Comparison of ENCODE assay signal across 8 cellular contexts in the genomic region with DNA sequence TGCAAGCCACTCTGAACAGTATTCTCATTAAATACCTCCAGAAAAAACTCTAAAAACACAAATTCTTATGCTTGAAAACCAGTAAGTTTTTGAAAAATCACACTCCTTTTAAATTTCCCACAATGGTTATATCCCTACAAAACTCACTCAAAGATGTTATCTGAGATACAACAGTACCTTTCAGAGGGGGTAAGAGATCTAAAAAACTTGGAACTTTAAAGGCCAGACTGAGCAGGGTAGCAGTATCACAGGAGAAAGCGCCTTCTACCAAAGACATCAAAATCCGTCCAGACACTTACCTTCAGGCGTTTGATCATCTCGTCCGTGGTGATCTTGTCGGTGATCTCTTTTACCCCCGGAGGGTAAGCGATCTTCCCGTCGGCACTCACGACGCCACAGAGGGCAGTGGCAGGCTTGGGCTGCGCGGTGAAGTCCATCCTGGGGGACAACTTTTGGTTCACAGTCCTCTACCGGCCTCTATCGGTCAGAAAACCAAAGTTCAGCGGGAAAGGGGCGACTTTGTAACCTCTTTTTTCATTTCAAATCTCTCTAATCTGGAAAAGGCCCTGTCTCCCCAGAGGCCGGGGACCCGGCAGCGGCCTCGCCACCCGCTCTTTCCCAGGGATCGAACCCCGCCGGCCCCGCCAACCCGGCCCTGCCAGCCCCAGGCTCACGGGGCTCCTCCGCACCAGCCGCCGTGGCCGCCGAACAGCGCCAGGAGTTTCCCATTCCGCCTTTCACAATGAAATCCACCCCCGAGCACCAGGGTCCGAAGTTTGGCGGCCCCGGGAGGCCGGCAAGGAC. TPM values are rescaled to one million over a fixed set of nuclear protein-coding genes. Genes with fewer than 3 reads are reported as not detected.
DNase-seq lines count a peak whose midpoint lies in the region; ATAC-seq and TF ChIP-seq lines count a peak whose summit lies in the region.

No MANE protein-coding gene starts in this region.

- H3K36me3 Mint-ChIP-seq in activated CD4-positive, alpha-beta memory T cell treated with anti-CD3 and anti-CD28 coated beads for 36 hours = peaks cover 24% of the 10 kb centered on the region

- peaks cover 38% of the 10 kb centered on the region for H3K4me1 Mint-ChIP-seq in activated CD4-positive, alpha-beta memory T cell treated with anti-CD3 and anti-CD28 coated beads for 36 hours (ENCODE audit: low read depth)

- peak overlapping the region; percentile 91 for H3K4me3 ChIP-seq in ACC112 (ENCODE audit: low read depth, low read length)
- H3K4me3 ChIP-seq in duodenal mucosa (ENCODE audit: low read depth in 1 of 2, low read length in 2 of 2) = peak overlapping the region; percentile 57 to 83
- peak overlapping the region; percentile 68 to 100 (median 96) for H3K4me3 ChIP-seq in liver (ENCODE audit: low read depth in 1 of 3, low read length in 3 of 3)

- H3K27ac ChIP-seq in ACC112 (ENCODE audit: low read depth, low read length) (peak overlapping the region; percentile 80), duodenal mucosa (ENCODE audit: low read depth, low read length) (peak overlapping the region; percentile 87), liver (ENCODE audit: low read depth in 1 of 2, low read length in 2 of 2) (peak overlapping the region; percentile 92 to 96)

- peak; percentile 31 for ATAC-seq in GM19035 (IDR thresholded peaks at IDR 0.05; ENCODE audit: unreplicated experiment)
- peak; percentile 42 for ATAC-seq in HG03460 (IDR thresholded peaks at IDR 0.05; ENCODE audit: unreplicated experiment)

- H2AFZ ChIP-seq in ACC112 (ENCODE audit: low read length, unreplicated experiment) = peak overlapping the region; percentile 38

- H3K27ac Mint-ChIP-seq in activated CD4-positive, alpha-beta memory T cell treated with anti-CD3 and anti-CD28 coated beads for 36 hours = peak overlapping the region; percentile 83

- H3K4me3 Mint-ChIP-seq in activated CD4-positive, alpha-beta memory T cell treated with anti-CD3 and anti-CD28 coated beads for 36 hours = peak overlapping the region; percentile 89

- peak; percentile 79 for TF ChIP-seq CTCF in liver (IDR thresholded peaks at IDR 0.05; ENCODE audit: low read depth, low read length, missing input control)

- H3K9ac ChIP-seq in duodenal mucosa (ENCODE audit: low read depth in 1 of 2, low read length in 2 of 2) (peak overlapping the region; percentile 87 to 88), liver (ENCODE audit: low read depth in 1 of 2, low read length in 2 of 2) (peak overlapping the region; percentile 64 to 77)

- no peaks in the 10 kb centered on the region for H3K27me3 Mint-ChIP-seq in activated CD4-positive, alpha-beta memory T cell treated with anti-CD3 and anti-CD28 coated beads for 36 hours

- intact Hi-C loops in activated CD4-positive, alpha-beta memory T cell treated with anti-CD3 and anti-CD28 coated beads for 36 hours (cut with micrococcal nuclease) = loop anchor here (1.0 to 10.0 kb wide), 11 partner anchors 43 to 518 kb away; a partner anchor contains a TSS

- peak; percentile 74 for DNase-seq in NCI-H69 (lab: John Stamatoyannopoulos, UW)
- peak; percentile 84 for DNase-seq in activated CD4-positive, alpha-beta memory T cell treated with anti-CD3 and anti-CD28 coated beads for 36 hours
- DNase-seq in stimulated activated CD4-positive, alpha-beta T cell treated with anti-CD3 and anti-CD28 coated beads, Interleukin-2, amount 100 ng/mL, for 48 hours = peak; percentile 60 to 62

- H3K4me1 ChIP-seq in ACC112 (ENCODE audit: control insufficient read depth, insufficient read depth, low read length, unreplicated experiment) (peaks cover 10% of the 10 kb centered on the region), duodenal mucosa (ENCODE audit: control insufficient read depth in 1 of 2, insufficient read depth in 2 of 2, low read length in 2 of 2) (peaks cover 11% of the 10 kb centered on the region in 2 donors), liver (ENCODE audit: control insufficient read depth in 4 of 4, insufficient read depth in 4 of 4, low read length in 3 of 4) (peaks cover 3 to 27% (median 25%) of the 10 kb centered on the region in 4 donors)

- H3K9me3 Mint-ChIP-seq in activated CD4-positive, alpha-beta memory T cell treated with anti-CD3 and anti-CD28 coated beads for 36 hours = no peaks in the 10 kb centered on the region

- H3K79me2 ChIP-seq in ACC112 (ENCODE audit: control insufficient read depth, insufficient read depth, low read length, unreplicated experiment) = peaks cover 53% of the 10 kb centered on the region

- POLR2A ChIA-PET in activated CD4-positive, alpha-beta memory T cell treated with anti-CD3 and anti-CD28 coated beads for 36 hours (lab: Charles Lee) = interaction anchor here (0.5 to 0.9 kb wide), 2 partner anchors 168 to 279 kb away, joined by 3 read pairs; a partner anchor contains a TSS

- CTCF ChIA-PET in activated CD4-positive, alpha-beta memory T cell treated with anti-CD3 and anti-CD28 coated beads for 36 hours (lab: Charles Lee) = interaction anchor here (0.6 to 1.2 kb wide), 4 partner anchors 13 to 507 kb away, joined by 3 to 5 read pairs (median 3); no protein-coding TSS in a partner anchor

- TF ChIP-seq RAD21 in liver (IDR thresholded peaks at IDR 0.05) = peak; percentile 90

- H3K27me3 ChIP-seq in ACC112 (ENCODE audit: insufficient read depth, low read length) = no peaks in the 10 kb centered on the region
- no peaks in the 10 kb centered on the region for H3K27me3 ChIP-seq in duodenal mucosa (ENCODE audit: control insufficient read depth in 1 of 2, insufficient read depth in 2 of 2, low read length in 2 of 2)
- H3K27me3 ChIP-seq in liver (ENCODE audit: control insufficient read depth in 4 of 4, insufficient read depth in 4 of 4, low read length in 3 of 4) = no peaks in the 10 kb centered on the region

- under 1% methylated on average over 41 of the region's 41 CpGs for whole genome bisulfite sequencing in liver

- H3K36me3 ChIP-seq in ACC112 (ENCODE audit: insufficient read depth, low read length) (peaks cover 12% of the 10 kb centered on the region; the same call in 1 of the 2 replicates), duodenal mucosa (ENCODE audit: control insufficient read depth in 1 of 2, insufficient read depth in 2 of 2, low read length in 2 of 2) (peaks cover 10 to 17% of the 10 kb centered on the region in 2 donors), liver (ENCODE audit: control insufficient read depth in 4 of 4, insufficient read depth in 3 of 4, low read depth in 1 of 4, low read length in 3 of 4) (peaks cover 3 to 4% (median 3%) of the 10 kb centered on the region in 4 donors)

- H3K9me3 ChIP-seq in duodenal mucosa (ENCODE audit: control insufficient read depth in 1 of 2, low read length in 2 of 2) = no peaks in the 10 kb centered on the region
- no peaks in the 10 kb centered on the region for H3K9me3 ChIP-seq in liver (ENCODE audit: control insufficient read depth in 4 of 4, low read length in 3 of 4)

TF ChIP-seq in liver, 16 proteins besides CTCF, POLR2A, EP300 and RAD21:
- TF ChIP-seq SP1 (IDR thresholded peaks at IDR 0.05) (no peak), RXRA (IDR thresholded peaks at IDR 0.05) (peak; percentile 5 to 42), HNF4A (conservative IDR thresholded peaks at IDR 0.05) (peak; percentile 27 to 58)

RNA-seq across cellular contexts. Expression of a gene that starts 1.4 kb away (rescaled TPM):
- total RNA-seq in activated CD4-positive, alpha-beta memory T cell treated with anti-CD3 and anti-CD28 coated beads for 36 hours = 100 to 1,000 TPM; 101 to 103 TPM
- total RNA-seq in liver = 10 to 100 TPM; 40.8 to 59.6 TPM
- polyA plus RNA-seq in liver = 10 to 100 TPM; 10.6 to 10.9 TPM

Comparison
In these comparisons a context has a peak if more than half of its experiments do, and no peak if none do; other contexts are left out.
1. Peak in every context shown above with its lines: DNase-seq, ATAC-seq, H3K4me3 ChIP-seq and H3K27ac ChIP-seq.